20 cellular contexts compared by ENCODE assay signal in the genomic region with DNA sequence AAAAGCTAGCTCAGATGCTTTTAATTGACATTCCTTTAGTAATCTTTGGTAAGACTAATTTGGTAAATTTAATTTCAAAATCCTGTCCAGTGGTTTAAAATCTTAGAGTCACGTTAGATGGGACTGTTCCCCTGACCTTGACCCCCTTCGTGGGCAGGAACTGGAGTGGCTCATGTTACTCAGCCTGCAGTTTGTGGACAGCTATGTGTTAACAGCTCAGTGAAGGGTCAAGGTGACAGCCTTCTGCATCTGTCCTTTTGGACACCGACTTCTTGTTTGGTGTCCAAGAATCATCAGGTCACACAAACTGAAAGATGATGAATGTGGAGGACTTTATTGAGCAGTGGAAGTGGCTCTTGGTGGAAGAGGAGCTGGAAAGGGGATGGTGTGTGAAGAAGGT. TPM values are rescaled to one million over a fixed set of nuclear protein-coding genes. Genes with fewer than 3 reads are reported as not detected.
DNase-seq lines count a peak whose midpoint lies in the region; ATAC-seq, FAIRE-seq and TF ChIP-seq lines count a peak whose summit lies in the region.
"Had no signal": no experiment of that assay in that cellular context is flagged by ENCODE, and none has a peak within 500 bp of the region (broad histone marks: within the 10 kb centered on the region; RNA-seq: fewer than 3 reads in every experiment).

No MANE protein-coding gene starts in this region.

- H3K4me2 ChIP-seq in astrocyte (ENCODE audit: low read length) (no peak overlapping the region), neuronal stem cell (ENCODE audit: insufficient read depth, low read length, poor library complexity, severe bottlenecking) (no peak overlapping the region)

- no peak overlapping the region for H2BK15ac ChIP-seq in neuronal stem cell (ENCODE audit: low read length)

- H3K9ac ChIP-seq in astrocyte (ENCODE audit: low read length) (no peak overlapping the region), neuronal stem cell (ENCODE audit: low read depth, low read length, poor library complexity) (no peak overlapping the region)
- H3K9ac ChIP-seq: GM23248 had no signal

- H4K20me1 ChIP-seq in astrocyte (ENCODE audit: insufficient read depth, low read length), result no peaks in the 10 kb centered on the region

- no peak for FAIRE-seq in astrocyte (lab: Jason Lieb, UNC)
- FAIRE-seq: G401.6, GM12892, H1 had no signal

- no peaks in the 10 kb centered on the region for H3K79me2 ChIP-seq in astrocyte (ENCODE audit: insufficient read depth, low read length)

- no peak overlapping the region for H2AK5ac ChIP-seq in neuronal stem cell (ENCODE audit: low read depth, low read length)

- H3K9me3 ChIP-seq in astrocyte (ENCODE audit: insufficient read depth, low read depth, low read length), result no peaks in the 10 kb centered on the region
- no peaks in the 10 kb centered on the region for H3K9me3 ChIP-seq in neuronal stem cell (replicated peaks in 1 of 2; ENCODE audit: control insufficient read depth in 2 of 2, insufficient read depth in 1 of 2, low read depth in 1 of 2, low read length in 2 of 2)
- H3K9me3 ChIP-seq in CD8-positive, alpha-beta T cell (ENCODE audit: low read length), result no peaks in the 10 kb centered on the region
- H3K9me3 ChIP-seq: Caco-2 had no signal

- H2AFZ ChIP-seq in astrocyte (ENCODE audit: low read depth, low read length) (no peak overlapping the region), neuronal stem cell (ENCODE audit: low read length) (peak overlapping the region; percentile 29)
- H2AFZ ChIP-seq: GM23248 had no signal

- H3K4me1 ChIP-seq in astrocyte (ENCODE audit: insufficient read depth, low read length) (no peaks in the 10 kb centered on the region), neuronal stem cell (ENCODE audit: control insufficient read depth in 2 of 2, insufficient read depth in 1 of 2, low read depth in 1 of 2, low read length in 2 of 2) (no peaks in the 10 kb centered on the region)
- no peaks in the 10 kb centered on the region for H3K4me1 ChIP-seq in CD8-positive, alpha-beta T cell (ENCODE audit: insufficient read depth, low read length)
- H3K4me1 ChIP-seq: Caco-2 had no signal

- H3K23ac ChIP-seq in neuronal stem cell (ENCODE audit: low read depth, low read length, poor library complexity), result no peak overlapping the region

- no peak overlapping the region for H3K27ac Mint-ChIP-seq in astrocyte (ENCODE audit: unreplicated experiment)
- H3K27ac Mint-ChIP-seq in CD8-positive, alpha-beta T cell, result no peak overlapping the region
- H3K27ac Mint-ChIP-seq: CD4-positive, alpha-beta memory T cell had no signal

- POLR2A ChIA-PET in CD8-positive, alpha-beta T cell (lab: Charles Lee), result no interaction called here

- H3K14ac ChIP-seq in neuronal stem cell (ENCODE audit: low read length), result no peak overlapping the region

- no peak overlapping the region for H3K4ac ChIP-seq in neuronal stem cell (ENCODE audit: low read length)

- H3K4me3 ChIP-seq in astrocyte (ENCODE audit: insufficient read depth, low read depth, low read length) (no peak overlapping the region), neuronal stem cell (ENCODE audit: low read length in 2 of 2) (no peak overlapping the region)
- no peak overlapping the region for H3K4me3 ChIP-seq in CD8-positive, alpha-beta T cell (ENCODE audit: low read depth, low read length)
- H3K4me3 ChIP-seq: GM23248 had no signal

- TF ChIP-seq CTCF in astrocyte (IDR thresholded peaks at IDR 0.05; ENCODE audit: insufficient read depth, low read depth, low read length), result no peak
- TF ChIP-seq CTCF in CD8-positive, alpha-beta T cell (IDR thresholded peaks at IDR 0.05), result no peak

- no peaks in the 10 kb centered on the region for H3K27me3 Mint-ChIP-seq in astrocyte (ENCODE audit: low read depth, unreplicated experiment)
- no peaks in the 10 kb centered on the region for H3K27me3 Mint-ChIP-seq in CD8-positive, alpha-beta T cell (ENCODE audit: low read depth)

- H3K4me3 Mint-ChIP-seq in astrocyte (ENCODE audit: unreplicated experiment), result no peak overlapping the region
- no peak overlapping the region for H3K4me3 Mint-ChIP-seq in CD8-positive, alpha-beta T cell

- CTCF ChIA-PET in CD8-positive, alpha-beta T cell (lab: Charles Lee), result interaction anchor here (1.0 kb wide), 1 partner anchor 16 kb away, joined by 3 read pairs; no protein-coding TSS in a partner anchor

- WGBS in neuronal stem cell (ENCODE audit: extremely low coverage in 2 of 2, insufficient read length in 2 of 2, insufficient replicate concordance in 1 of 2), 2 donors, result no CpG with 5 or more reads among the region's 3 CpGs

- no peaks in the 10 kb centered on the region for H3K9me3 Mint-ChIP-seq in astrocyte (ENCODE audit: unreplicated experiment)
- no peaks in the 10 kb centered on the region for H3K9me3 Mint-ChIP-seq in CD8-positive, alpha-beta T cell
- H3K9me3 Mint-ChIP-seq: CD4-positive, alpha-beta memory T cell had no signal

- no peaks in the 10 kb centered on the region for H3K4me1 Mint-ChIP-seq in astrocyte (ENCODE audit: low read depth, unreplicated experiment)
- peaks cover 6% of the 10 kb centered on the region for H3K4me1 Mint-ChIP-seq in CD8-positive, alpha-beta T cell (ENCODE audit: low read depth)

- no peaks in the 10 kb centered on the region for H3K36me3 Mint-ChIP-seq in astrocyte (ENCODE audit: low read depth, unreplicated experiment)
- no peaks in the 10 kb centered on the region for H3K36me3 Mint-ChIP-seq in CD8-positive, alpha-beta T cell
- H3K36me3 Mint-ChIP-seq: CD4-positive, alpha-beta memory T cell had no signal

- DNase-seq in astrocyte (ENCODE audit: low read depth) (peak; percentile 47), left lobe of liver (ENCODE audit: low spot score) (no peak), neuronal stem cell (ENCODE audit: low spot score) (no peak), sciatic nerve (ENCODE audit: low spot score) (no peak)
- no peak for DNase-seq in CD8-positive, alpha-beta T cell
- no peak for DNase-seq in activated CD4-positive, alpha-beta T cell treated with anti-CD3 and anti-CD28 coated beads, Interleukin-2, amount 50 U/mL, for 48 hours
- DNase-seq: C1 segment of cervical spinal cord; Caco-2; CD4-positive, alpha-beta memory T cell; DMS153; DND-41; GM23248; H7; HCEC 1CT had no signal

- H2BK120ac ChIP-seq in neuronal stem cell (ENCODE audit: low read depth, low read length), result no peak overlapping the region

- no peak overlapping the region for H2BK12ac ChIP-seq in neuronal stem cell (ENCODE audit: low read length)

- H3K36me3 ChIP-seq in astrocyte (ENCODE audit: insufficient read depth, low read length) (no peaks in the 10 kb centered on the region), neuronal stem cell (replicated peaks in 1 of 2; ENCODE audit: control insufficient read depth in 2 of 2, insufficient read depth in 2 of 2, low read length in 2 of 2) (no peaks in the 10 kb centered on the region)
- no peaks in the 10 kb centered on the region for H3K36me3 ChIP-seq in CD8-positive, alpha-beta T cell (ENCODE audit: insufficient read depth, low read length)

- no peaks in the 10 kb centered on the region for H3K79me1 ChIP-seq in neuronal stem cell (ENCODE audit: low read depth, low read length)

- no peak overlapping the region for H2BK5ac ChIP-seq in neuronal stem cell (ENCODE audit: low read length)

- H3K27ac ChIP-seq in astrocyte (ENCODE audit: low read depth, low read length), result no peak overlapping the region
- H3K27ac ChIP-seq in neuronal stem cell (replicated peaks; ENCODE audit: low read length), result no peak overlapping the region
- H3K27ac ChIP-seq in CD8-positive, alpha-beta T cell (ENCODE audit: low read depth, low read length), result no peak overlapping the region
- H3K27ac ChIP-seq: GM23248 had no signal

- ATAC-seq in left lobe of liver, result peak; percentile 56
- no peak for ATAC-seq in CD8-positive, alpha-beta T cell
- ATAC-seq in sciatic nerve, result no peak

- H3K27me3 ChIP-seq in astrocyte (ENCODE audit: insufficient read depth, low read length), result no peaks in the 10 kb centered on the region
- H3K27me3 ChIP-seq in neuronal stem cell (ENCODE audit: control insufficient read depth in 3 of 3, insufficient read depth in 3 of 3, low read depth in 1 of 3, low read length in 3 of 3), result no peaks in the 10 kb centered on the region
- no peaks in the 10 kb centered on the region for H3K27me3 ChIP-seq in CD8-positive, alpha-beta T cell (ENCODE audit: insufficient read depth, low read length)

- intact Hi-C loops in CD8-positive, alpha-beta T cell (cut with DNase I, micrococcal nuclease), result no loop called here
- intact Hi-C loops in sciatic nerve (cut with DNase I), result no loop called here

- H4K91ac ChIP-seq in neuronal stem cell (ENCODE audit: low read depth, low read length, poor library complexity), result no peak overlapping the region

- H3K18ac ChIP-seq in neuronal stem cell (ENCODE audit: low read length), result no peak overlapping the region

- H4K8ac ChIP-seq in neuronal stem cell (ENCODE audit: low read depth, low read length), result no peak overlapping the region

RNA-seq across cellular contexts. Expression of a gene that starts 2.9 kb away (rescaled TPM):
- not detected in 2 replicates for total RNA-seq in astrocyte
- total RNA-seq in left lobe of liver, result 2.4 TPM
- polyA plus RNA-seq in neuronal stem cell (2013, experiment 1 of 2), result not detected
- polyA plus RNA-seq in neuronal stem cell (2013, experiment 2 of 2), result not detected
- not detected for total RNA-seq in CD8-positive, alpha-beta T cell
- not detected for total RNA-seq in sciatic nerve
- total RNA-seq: A172; A673; Caco-2; CD4-positive, alpha-beta memory T cell; GM23248; H1; H7 had no signal
- polyA plus RNA-seq: BJ; CD4-positive, alpha-beta memory T cell; GM23248; H1 had no signal

RNA-seq across cellular contexts. Expression of a gene that starts 37.9 kb away (rescaled TPM):
- not detected in 2 replicates for total RNA-seq in astrocyte
- total RNA-seq in left lobe of liver, result not detected
- polyA plus RNA-seq in neuronal stem cell (2013, experiment 1 of 2), result not detected
- not detected for polyA plus RNA-seq in neuronal stem cell (2013, experiment 2 of 2)
- not detected for total RNA-seq in CD8-positive, alpha-beta T cell
- not detected for total RNA-seq in sciatic nerve
- total RNA-seq: A172; A673; Caco-2; CD4-positive, alpha-beta memory T cell; GM23248; H1; H7 had no signal
- polyA plus RNA-seq: BJ; CD4-positive, alpha-beta memory T cell; GM23248; H1 had no signal
